In the genomic region with DNA sequence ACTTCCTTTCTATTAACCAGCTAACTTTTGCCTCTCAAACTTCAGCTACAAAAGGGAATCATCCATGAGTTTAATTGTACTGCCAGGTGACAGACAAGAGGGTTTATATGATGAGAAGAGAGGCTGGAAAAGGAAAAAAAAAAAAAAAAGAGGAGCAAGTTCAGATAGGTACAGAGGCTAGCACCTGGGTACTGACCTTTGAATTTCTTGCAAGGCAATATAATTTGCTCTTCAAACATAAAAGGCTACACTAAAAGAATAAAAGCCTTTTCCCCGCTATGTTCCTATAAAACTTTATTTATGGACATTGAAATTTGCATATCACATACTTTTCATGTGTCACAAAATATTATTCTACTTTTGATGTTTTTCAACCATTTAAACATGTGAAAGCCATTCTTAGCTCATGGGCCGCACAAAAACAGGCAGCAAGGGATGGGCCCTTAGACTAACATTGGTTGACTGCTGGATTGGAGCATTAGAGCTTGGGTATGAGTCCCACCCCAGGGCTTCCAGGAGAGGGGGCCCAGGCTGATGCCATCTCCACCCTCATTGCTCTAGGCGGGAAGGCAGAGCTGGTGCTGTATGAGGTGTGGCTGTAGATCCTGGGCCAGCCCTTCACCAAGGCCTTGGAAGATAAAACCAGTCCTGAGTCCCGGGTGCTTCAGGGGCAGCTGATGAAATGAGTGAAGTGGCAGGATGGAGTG, we compare ENCODE assay signal across 25 cellular contexts.
"Had no signal": no experiment of that assay in that cellular context is flagged by ENCODE, and none has a peak within 500 bp of the region (broad histone marks: within the 10 kb centered on the region; RNA-seq: fewer than 3 reads in every experiment).

No MANE protein-coding gene starts in this region.

- H3K9me3 Mint-ChIP-seq: effector memory CD8-positive, alpha-beta T cell; memory B cell; mesothelial cell of epicardium; naive thymus-derived CD4-positive, alpha-beta T cell; nephron; stimulated activated memory B cell treated with anti-CD40 and anti-IgM and Interleukin-4, amounts not matched to agents 10 μg/mL and 1 μg/mL and 100 μg/mL, for 72 hours; type B pancreatic cell had no signal

- H3K36me3 Mint-ChIP-seq: mesothelial cell of epicardium; stimulated activated memory B cell treated with anti-CD40 and anti-IgM and Interleukin-4, amounts not matched to agents 10 μg/mL and 1 μg/mL and 100 μg/mL, for 72 hours had no signal

- FAIRE-seq: frontal cortex, keratinocyte, urothelium cell line had no signal

- H3K36me3 ChIP-seq: ovary, right lobe of liver, spleen, tibial artery had no signal

- H3K27ac ChIP-seq: ovary, spleen, testis, tibial artery had no signal

- H3K4me1 Mint-ChIP-seq: naive thymus-derived CD4-positive, alpha-beta T cell; nephron; stimulated activated memory B cell treated with anti-CD40 and anti-IgM and Interleukin-4, amounts not matched to agents 10 μg/mL and 1 μg/mL and 100 μg/mL, for 72 hours had no signal

- H3K4me3 ChIP-seq: lung, ovary, right lobe of liver, spleen, testis, tibial artery had no signal

- H3K27me3 ChIP-seq: ovary, right lobe of liver, spleen, testis, tibial artery had no signal

- DNase-seq: cerebellar nuclear complex; cortex of kidney; effector memory CD8-positive, alpha-beta T cell; naive thymus-derived CD4-positive, alpha-beta T cell; occipital lobe; ovary; posterior cingulate gyrus; retina; right lobe of liver; stimulated activated CD4-positive, alpha-beta T cell treated with anti-CD3 and anti-CD28 coated beads, Interleukin-4, amount 100 ng/mL, for 4 hours; stimulated activated naive CD8-positive, alpha-beta T cell treated with anti-CD3 and anti-CD28 coated beads, Interleukin-15, Interleukin-2, amounts not matched to agents 100 U/mL and 50 U/mL, for 24 hours; substantia nigra; testis; tibial artery had no signal

- H3K4me3 Mint-ChIP-seq: effector memory CD8-positive, alpha-beta T cell; memory B cell; mesothelial cell of epicardium; naive thymus-derived CD4-positive, alpha-beta T cell; nephron; stimulated activated memory B cell treated with anti-CD40 and anti-IgM and Interleukin-4, amounts not matched to agents 10 μg/mL and 1 μg/mL and 100 μg/mL, for 72 hours; type B pancreatic cell had no signal

- H3K27me3 Mint-ChIP-seq: effector memory CD8-positive, alpha-beta T cell; memory B cell; naive thymus-derived CD4-positive, alpha-beta T cell; stimulated activated memory B cell treated with anti-CD40 and anti-IgM and Interleukin-4, amounts not matched to agents 10 μg/mL and 1 μg/mL and 100 μg/mL, for 72 hours; type B pancreatic cell had no signal

- H3K27ac Mint-ChIP-seq: memory B cell; mesothelial cell of epicardium; naive thymus-derived CD4-positive, alpha-beta T cell; nephron; stimulated activated memory B cell treated with anti-CD40 and anti-IgM and Interleukin-4, amounts not matched to agents 10 μg/mL and 1 μg/mL and 100 μg/mL, for 72 hours; type B pancreatic cell had no signal

- ATAC-seq: effector memory CD8-positive, alpha-beta T cell; left lobe of liver; naive thymus-derived CD4-positive, alpha-beta T cell; stimulated activated naive CD8-positive, alpha-beta T cell treated with anti-CD3 and anti-CD28 coated beads, Interleukin-15, Interleukin-2, amounts not matched to agents 100 U/mL and 50 U/mL, for 24 hours had no signal

- H3K9me3 ChIP-seq: ovary, right lobe of liver, spleen, testis, tibial artery had no signal

- H3K4me1 ChIP-seq: spleen, testis, tibial artery had no signal
